In the genomic region with DNA sequence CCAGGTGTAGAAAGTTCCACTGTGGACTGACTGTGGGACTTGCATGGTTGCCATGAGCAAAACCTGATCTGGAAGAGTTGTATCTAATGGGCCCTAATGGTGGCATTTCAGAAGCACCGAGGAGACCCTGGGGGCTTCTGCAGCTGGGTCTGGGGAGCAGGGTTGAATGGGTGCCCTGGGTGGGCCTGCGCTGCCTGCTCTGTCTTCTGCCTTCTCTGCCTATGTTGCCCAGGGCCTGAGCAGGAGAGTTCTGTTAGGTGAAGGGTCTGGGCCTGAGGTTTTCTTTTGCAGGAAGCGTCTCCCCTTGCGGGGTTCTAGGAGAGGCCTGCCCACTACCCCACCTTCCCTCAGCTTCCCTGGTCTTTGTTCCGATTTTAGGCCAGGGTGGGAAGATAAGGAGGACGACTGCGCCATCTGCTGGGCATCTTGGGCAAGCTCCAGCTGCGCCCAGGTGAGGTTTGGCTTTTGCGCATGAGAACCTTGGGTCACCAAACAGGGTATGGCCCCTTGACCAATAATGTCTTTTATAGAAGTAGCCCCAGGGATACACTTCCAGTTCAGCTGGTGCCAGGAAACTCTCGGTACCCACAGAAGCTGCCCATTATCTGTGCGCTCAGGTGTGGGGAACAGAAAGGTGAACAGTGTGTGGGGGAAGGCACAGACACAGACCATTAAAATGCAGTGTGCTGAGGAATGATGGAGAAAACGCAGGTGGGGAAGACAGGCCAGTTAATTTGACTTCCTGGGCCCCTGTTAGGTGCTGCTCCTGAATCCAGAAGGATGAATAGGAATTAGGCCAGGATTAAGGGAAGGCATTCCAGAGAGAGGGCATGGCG, we compare ENCODE assay signal across 1 cellular context.
TF ChIP-seq lines count a peak whose summit lies in the region.

No MANE protein-coding gene starts in this region.

TF ChIP-seq in SK-N-SH treated with all-trans-retinoic acid at 6 μM for 48 hours, 23 proteins besides CTCF, POLR2A, EP300 and RAD21 (continued from another document):
- TF ChIP-seq, protein P1, sequence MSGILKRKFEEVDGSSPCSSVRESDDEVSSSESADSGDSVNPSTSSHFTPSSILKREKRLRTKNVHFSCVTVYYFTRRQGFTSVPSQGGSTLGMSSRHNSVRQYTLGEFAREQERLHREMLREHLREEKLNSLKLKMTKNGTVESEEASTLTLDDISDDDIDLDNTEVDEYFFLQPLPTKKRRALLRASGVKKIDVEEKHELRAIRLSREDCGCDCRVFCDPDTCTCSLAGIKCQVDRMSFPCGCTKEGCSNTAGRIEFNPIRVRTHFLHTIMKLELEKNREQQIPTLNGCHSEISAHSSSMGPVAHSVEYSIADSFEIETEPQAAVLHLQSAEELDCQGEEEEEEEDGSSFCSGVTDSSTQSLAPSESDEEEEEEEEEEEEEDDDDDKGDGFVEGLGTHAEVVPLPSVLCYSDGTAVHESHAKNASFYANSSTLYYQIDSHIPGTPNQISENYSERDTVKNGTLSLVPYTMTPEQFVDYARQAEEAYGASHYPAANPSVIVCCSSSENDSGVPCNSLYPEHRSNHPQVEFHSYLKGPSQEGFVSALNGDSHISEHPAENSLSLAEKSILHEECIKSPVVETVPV (CRISPR knock-in tag; IDR thresholded peaks at IDR 0.05) = no peak
- TF ChIP-seq BACH2 (CRISPR knock-in tag; IDR thresholded peaks at IDR 0.05; ENCODE audit: borderline replicate concordance) (no peak), SNAI2 (CRISPR knock-in tag; IDR thresholded peaks at IDR 0.05) (no peak), ZFP3 (CRISPR knock-in tag; IDR thresholded peaks at IDR 0.05) (no peak), ZNF8 (CRISPR knock-in tag; IDR thresholded peaks at IDR 0.05) (no peak), GLIS3 (CRISPR knock-in tag; IDR thresholded peaks at IDR 0.05) (no peak)
